Comparison of ENCODE assay signal across 15 cellular contexts in genomic region chr7:85748861-85749260, GRCh38.
DNase-seq lines count a peak whose midpoint lies in the region; ATAC-seq and TF ChIP-seq lines count a peak whose summit lies in the region.
"Had no signal": no experiment of that assay in that cellular context is flagged by ENCODE, and none has a peak within 500 bp of the region (broad histone marks: within the 10 kb centered on the region; RNA-seq: fewer than 3 reads in every experiment).

No MANE protein-coding gene starts in this region.

- no peaks in the 10 kb centered on the region for H3K27me3 ChIP-seq in CD4-positive, alpha-beta T cell (ENCODE audit: control insufficient read depth, insufficient read depth, low read length)

- peaks cover 8% of the 10 kb centered on the region for H3K4me1 ChIP-seq in mucosa of descending colon (ENCODE audit: low read depth)

- no peak overlapping the region for H3K4me3 ChIP-seq in mucosa of descending colon

- ATAC-seq in mucosa of descending colon = peak; percentile 85
- no peak for ATAC-seq in CD4-positive, alpha-beta T cell (ENCODE audit: poor library complexity)
- ATAC-seq in GM21619 (IDR thresholded peaks at IDR 0.05; ENCODE audit: unreplicated experiment) = no peak
- ATAC-seq: T-helper 17 cell had no signal

- H3K9me3 ChIP-seq in mucosa of descending colon = peaks cover 21% of the 10 kb centered on the region
- H3K9me3 ChIP-seq in CD4-positive, alpha-beta T cell (ENCODE audit: control insufficient read depth, low read length) = peaks cover 9% of the 10 kb centered on the region

- TF ChIP-seq CTCF in mucosa of descending colon (IDR thresholded peaks at IDR 0.05) = no peak
- TF ChIP-seq CTCF in CD4-positive, alpha-beta T cell (IDR thresholded peaks at IDR 0.05) = no peak

- no peaks in the 10 kb centered on the region for H3K4me1 Mint-ChIP-seq in CD4-positive, alpha-beta T cell (ENCODE audit: low read depth)
- H3K4me1 Mint-ChIP-seq: T-helper 17 cell had no signal

- no peak overlapping the region for H3K27ac ChIP-seq in CD4-positive, alpha-beta T cell (ENCODE audit: low read depth, low read length)

- H3K36me3 ChIP-seq in mucosa of descending colon (ENCODE audit: low read depth) = no peaks in the 10 kb centered on the region

- POLR2A ChIA-PET in CD4-positive, alpha-beta T cell (lab: Charles Lee) = no interaction called here

- CTCF ChIA-PET in CD4-positive, alpha-beta T cell (lab: Charles Lee) = no interaction called here

- H3K4me3 Mint-ChIP-seq in CD4-positive, alpha-beta T cell = no peak overlapping the region
- H3K4me3 Mint-ChIP-seq: T-helper 17 cell had no signal

- H3K36me3 Mint-ChIP-seq in CD4-positive, alpha-beta T cell (ENCODE audit: low read depth) = no peaks in the 10 kb centered on the region

- no peak overlapping the region for H3K27ac Mint-ChIP-seq in CD4-positive, alpha-beta T cell
- H3K27ac Mint-ChIP-seq: T-helper 17 cell had no signal

- DNase-seq in NCI-H1105 treated with DMSO at 0.1 percent for 48 hours (lab: John Stamatoyannopoulos, UW) (peak; percentile 26), NCI-H1105 (lab: John Stamatoyannopoulos, UW) (no peak), DMS153 treated with DMSO at 0.1 percent for 48 hours (lab: John Stamatoyannopoulos, UW; ENCODE audit: unreplicated experiment) (peak; percentile 4), SHP77 treated with DMSO at 0.1 percent for 48 hours (lab: John Stamatoyannopoulos, UW) (peak; percentile 28), mucosa of descending colon (peak in 1 of 3 donors; percentile 44), NCI-H2107 treated with DMSO at 0.1 percent for 48 hours (lab: John Stamatoyannopoulos, UW; ENCODE audit: unreplicated experiment) (no peak)
- no peak for DNase-seq in CD4-positive, alpha-beta T cell
- DNase-seq: 8988T, C1 segment of cervical spinal cord, Karpas-422, NCI-H146, NCI-H2029, Right ventricle myocardium superior, T-helper 17 cell had no signal

- no peaks in the 10 kb centered on the region for H3K27me3 Mint-ChIP-seq in CD4-positive, alpha-beta T cell
- H3K27me3 Mint-ChIP-seq: T-helper 17 cell had no signal

- intact Hi-C loops in mucosa of descending colon (cut with DNase I, micrococcal nuclease) = no loop called here
- intact Hi-C loops in CD4-positive, alpha-beta T cell (cut with DNase I, micrococcal nuclease) = no loop called here

- H3K9me3 Mint-ChIP-seq in CD4-positive, alpha-beta T cell = peaks cover 7% of the 10 kb centered on the region

Comparison
In these comparisons a context has a peak if more than half of its experiments do, and no peak if none do; other contexts are left out.
1. DNase-seq: peak in NCI-H1105 treated with DMSO at 0.1 percent for 48 hours (single experiment), DMS153 treated with DMSO at 0.1 percent for 48 hours (single experiment) and SHP77 treated with DMSO at 0.1 percent for 48 hours (single experiment); none in NCI-H1105 (single experiment), CD4-positive, alpha-beta T cell (0 of 10) and NCI-H2107 treated with DMSO at 0.1 percent for 48 hours (single experiment).